24 cellular contexts compared by ENCODE assay signal in genomic region chr22:37169412-37169811, GRCh38. TPM values are rescaled to one million over a fixed set of nuclear protein-coding genes. Genes with fewer than 3 reads are reported as not detected.
DNase-seq lines count a peak whose midpoint lies in the region; ATAC-seq and TF ChIP-seq lines count a peak whose summit lies in the region.
"Had no signal": no experiment of that assay in that cellular context is flagged by ENCODE, and none has a peak within 500 bp of the region (broad histone marks: within the 10 kb centered on the region; RNA-seq: fewer than 3 reads in every experiment).

No MANE protein-coding gene starts in this region.

- H3K27ac ChIP-seq in CD8-positive, alpha-beta T cell (ENCODE audit: low read depth, low read length), result peak overlapping the region; percentile 24
- H3K27ac ChIP-seq: C4-2B, colonic mucosa had no signal

- POLR2A ChIA-PET in CD8-positive, alpha-beta T cell (lab: Charles Lee), result interaction anchor here (1.0 to 1.4 kb wide), 6 partner anchors 15 to 61 kb away, joined by 3 to 6 read pairs (median 4); partner anchors contain the start of gene IL2RB
- POLR2A ChIA-PET in naive thymus-derived CD8-positive, alpha-beta T cell (lab: Charles Lee), result interaction anchor here (2.6 kb wide), 1 partner anchor 17 kb away, joined by 9 read pairs; no protein-coding TSS in a partner anchor

- no peaks in the 10 kb centered on the region for H3K9me3 ChIP-seq in CD8-positive, alpha-beta T cell (ENCODE audit: low read length)
- H3K9me3 ChIP-seq: colonic mucosa, vagina had no signal

- no peak for TF ChIP-seq CTCF in CD8-positive, alpha-beta T cell (IDR thresholded peaks at IDR 0.05)

- no peaks in the 10 kb centered on the region for H3K36me3 Mint-ChIP-seq in activated T-cell treated with anti-CD3 and anti-CD28 coated beads, Interleukin-2, amount 50 U/mL, for 24 hours (ENCODE audit: low read depth)
- H3K36me3 Mint-ChIP-seq in activated T-cell treated with anti-CD3 and anti-CD28 coated beads, Interleukin-2, amount 50 U/mL, for 4 hours (ENCODE audit: insufficient read depth), result no peaks in the 10 kb centered on the region
- H3K36me3 Mint-ChIP-seq in CD8-positive, alpha-beta T cell, result peaks cover 10% of the 10 kb centered on the region
- H3K36me3 Mint-ChIP-seq in naive thymus-derived CD8-positive, alpha-beta T cell, result no peaks in the 10 kb centered on the region
- H3K36me3 Mint-ChIP-seq: brain had no signal

- CTCF ChIA-PET in CD8-positive, alpha-beta T cell (lab: Charles Lee), result interaction anchor here (0.7 to 1.5 kb wide), 5 partner anchors 18 to 93 kb away, joined by 3 to 7 read pairs (median 4); partner anchors contain the start of gene C1QTNF6

- H3K4me1 Mint-ChIP-seq in activated T-cell treated with anti-CD3 and anti-CD28 coated beads, Interleukin-2, amount 50 U/mL, for 24 hours (ENCODE audit: low read depth), result peaks cover 69% of the 10 kb centered on the region
- peaks cover 61% of the 10 kb centered on the region for H3K4me1 Mint-ChIP-seq in activated T-cell treated with anti-CD3 and anti-CD28 coated beads, Interleukin-2, amount 50 U/mL, for 4 hours (ENCODE audit: low read depth)
- peaks cover 75% of the 10 kb centered on the region for H3K4me1 Mint-ChIP-seq in CD8-positive, alpha-beta T cell (ENCODE audit: low read depth)
- H3K4me1 Mint-ChIP-seq in naive thymus-derived CD8-positive, alpha-beta T cell, result peaks cover 44 to 80% (median 71%) of the 10 kb centered on the region in 4 donors

- peak; percentile 30 for DNase-seq in activated T-cell treated with anti-CD3 and anti-CD28 coated beads, Interleukin-2, amount 50 U/mL, for 24 hours
- no peak for DNase-seq in activated T-cell treated with anti-CD3 and anti-CD28 coated beads, Interleukin-2, amount 50 U/mL, for 4 hours
- DNase-seq in CD8-positive, alpha-beta T cell, result no peak
- peak; percentile 47 for DNase-seq in activated CD8-positive, alpha-beta memory T cell treated with anti-CD3 and anti-CD28 coated beads, Interleukin-2, amount 50 U/mL, for 48 hours
- no peak for DNase-seq in naive thymus-derived CD8-positive, alpha-beta T cell
- no peak for DNase-seq in HuH-7.5 (ENCODE audit: low spot score)
- no peak for DNase-seq in Ammon's horn (ENCODE audit: low spot score)
- no peak for DNase-seq in pons (ENCODE audit: low spot score)
- DNase-seq: activated CD4-positive, alpha-beta T cell treated with anti-CD3 and anti-CD28 coated beads for 4 hours; colonic mucosa; midbrain; NCI-H1092; NCI-H2029; NCI-H345; NCI-H774 had no signal

- no peaks in the 10 kb centered on the region for H3K27me3 Mint-ChIP-seq in activated T-cell treated with anti-CD3 and anti-CD28 coated beads, Interleukin-2, amount 50 U/mL, for 24 hours
- H3K27me3 Mint-ChIP-seq in activated T-cell treated with anti-CD3 and anti-CD28 coated beads, Interleukin-2, amount 50 U/mL, for 4 hours (ENCODE audit: low read depth), result no peaks in the 10 kb centered on the region
- H3K27me3 Mint-ChIP-seq in CD8-positive, alpha-beta T cell (ENCODE audit: low read depth), result no peaks in the 10 kb centered on the region
- no peaks in the 10 kb centered on the region for H3K27me3 Mint-ChIP-seq in naive thymus-derived CD8-positive, alpha-beta T cell

- peak overlapping the region; percentile 15 for H3K27ac Mint-ChIP-seq in activated T-cell treated with anti-CD3 and anti-CD28 coated beads, Interleukin-2, amount 50 U/mL, for 24 hours
- H3K27ac Mint-ChIP-seq in CD8-positive, alpha-beta T cell, result peak overlapping the region; percentile 94
- peak overlapping the region; percentile 84 to 99 (median 94) for H3K27ac Mint-ChIP-seq in naive thymus-derived CD8-positive, alpha-beta T cell
- H3K27ac Mint-ChIP-seq: brain, endodermal cell had no signal

- no peaks in the 10 kb centered on the region for H3K27me3 ChIP-seq in CD8-positive, alpha-beta T cell (ENCODE audit: insufficient read depth, low read length)
- H3K27me3 ChIP-seq: colonic mucosa, vagina had no signal

- no peaks in the 10 kb centered on the region for H3K9me3 Mint-ChIP-seq in activated T-cell treated with anti-CD3 and anti-CD28 coated beads, Interleukin-2, amount 50 U/mL, for 24 hours
- no peaks in the 10 kb centered on the region for H3K9me3 Mint-ChIP-seq in activated T-cell treated with anti-CD3 and anti-CD28 coated beads, Interleukin-2, amount 50 U/mL, for 4 hours
- no peaks in the 10 kb centered on the region for H3K9me3 Mint-ChIP-seq in CD8-positive, alpha-beta T cell
- no peaks in the 10 kb centered on the region for H3K9me3 Mint-ChIP-seq in naive thymus-derived CD8-positive, alpha-beta T cell
- H3K9me3 Mint-ChIP-seq: endodermal cell had no signal

- peaks cover 63% of the 10 kb centered on the region for H3K4me1 ChIP-seq in CD8-positive, alpha-beta T cell (ENCODE audit: insufficient read depth, low read length)

- H3K4me3 ChIP-seq in CD8-positive, alpha-beta T cell (ENCODE audit: low read depth, low read length), result no peak overlapping the region
- H3K4me3 ChIP-seq: colonic mucosa, vagina had no signal

- H3K36me3 ChIP-seq in CD8-positive, alpha-beta T cell (ENCODE audit: insufficient read depth, low read length), result no peaks in the 10 kb centered on the region
- H3K36me3 ChIP-seq: colonic mucosa, vagina had no signal

- intact Hi-C loops in CD8-positive, alpha-beta T cell (cut with DNase I, micrococcal nuclease), result no loop called here

- ATAC-seq in activated T-cell treated with anti-CD3 and anti-CD28 coated beads, Interleukin-2, amount 50 U/mL, for 4 hours, result no peak
- no peak for ATAC-seq in CD8-positive, alpha-beta T cell
- no peak for ATAC-seq in naive thymus-derived CD8-positive, alpha-beta T cell
- ATAC-seq: left colon had no signal

- H3K4me3 Mint-ChIP-seq in activated T-cell treated with anti-CD3 and anti-CD28 coated beads, Interleukin-2, amount 50 U/mL, for 24 hours, result no peak overlapping the region
- H3K4me3 Mint-ChIP-seq in activated T-cell treated with anti-CD3 and anti-CD28 coated beads, Interleukin-2, amount 50 U/mL, for 4 hours, result no peak overlapping the region
- no peak overlapping the region for H3K4me3 Mint-ChIP-seq in CD8-positive, alpha-beta T cell
- peak overlapping the region in 9 of 10 donors; percentile 47 to 95 (median 75) for H3K4me3 Mint-ChIP-seq in naive thymus-derived CD8-positive, alpha-beta T cell
- H3K4me3 Mint-ChIP-seq: brain, endodermal cell had no signal

RNA-seq across cellular contexts. Expression of gene C1QTNF6, which starts 18.6 kb away (rescaled TPM):
- total RNA-seq in activated T-cell treated with anti-CD3 and anti-CD28 coated beads, Interleukin-2, amount 50 U/mL, for 4 hours, result 1 to 10 TPM in 2 of 3 donors, under 1 TPM in 1; 0.96 to 2.4 (median 1.2) TPM
- total RNA-seq in CD8-positive, alpha-beta T cell, result 10 to 100 TPM; 12.0 to 12.9 TPM
- 10 to 100 TPM; 24.6 to 25.7 TPM for total RNA-seq in naive thymus-derived CD8-positive, alpha-beta T cell
- 1 to 10 TPM in 2 of 3 donors, under 1 TPM in 1; 0.68 to 4.0 (median 1.7) TPM for polyA plus RNA-seq in naive thymus-derived CD8-positive, alpha-beta T cell

RNA-seq across cellular contexts. Expression of gene IL2RB, which starts 19.7 kb away (rescaled TPM):
- 100 to 1,000 TPM; 178 to 212 (median 206) TPM for total RNA-seq in activated T-cell treated with anti-CD3 and anti-CD28 coated beads, Interleukin-2, amount 50 U/mL, for 4 hours
- 100 to 1,000 TPM; 121 to 129 TPM for total RNA-seq in CD8-positive, alpha-beta T cell
- 10 to 100 TPM; 31.1 to 34.2 TPM for total RNA-seq in naive thymus-derived CD8-positive, alpha-beta T cell
- 100 to 1,000 TPM in 1 of 3 donors, 10 to 100 TPM in 2; 74.9 to 113 (median 81.1) TPM for polyA plus RNA-seq in naive thymus-derived CD8-positive, alpha-beta T cell
- total RNA-seq: G401 had no signal
- polyA plus RNA-seq: neural cell had no signal

RNA-seq across cellular contexts. Expression of gene SSTR3, which starts 42.9 kb away (rescaled TPM):
- 1 to 10 TPM; 1.7 to 2.3 (median 1.9) TPM for total RNA-seq in activated T-cell treated with anti-CD3 and anti-CD28 coated beads, Interleukin-2, amount 50 U/mL, for 4 hours
- total RNA-seq in CD8-positive, alpha-beta T cell, result 1 to 10 TPM; 2.6 to 3.1 TPM
- total RNA-seq in naive thymus-derived CD8-positive, alpha-beta T cell, result 10 to 100 TPM; 13.5 to 13.7 TPM
- 1 to 10 TPM; 2.9 to 7.3 (median 4.2) TPM for polyA plus RNA-seq in naive thymus-derived CD8-positive, alpha-beta T cell
- total RNA-seq: G401, vagina had no signal
- polyA plus RNA-seq: neural cell had no signal

RNA-seq across cellular contexts. Expression of gene TMPRSS6, which starts 59.9 kb away (rescaled TPM):
- 1 to 10 TPM in 1 of 3 donors, under 1 TPM in 2; 0.76 to 1.3 (median 0.89) TPM for total RNA-seq in activated T-cell treated with anti-CD3 and anti-CD28 coated beads, Interleukin-2, amount 50 U/mL, for 4 hours
- under 1 TPM; 0.27 to 0.58 TPM for total RNA-seq in CD8-positive, alpha-beta T cell
- under 1 TPM; 0.27 to 0.36 TPM for total RNA-seq in naive thymus-derived CD8-positive, alpha-beta T cell
- under 1 TPM; 0.05 to 0.09 (median 0.06) TPM for polyA plus RNA-seq in naive thymus-derived CD8-positive, alpha-beta T cell
- total RNA-seq: G401, H1, vagina had no signal
- polyA plus RNA-seq: AG04450, neural cell had no signal

Comparison
In these comparisons a context has a peak if more than half of its experiments do, and no peak if none do; other contexts are left out.
1. DNase-seq: peak in activated T-cell treated with anti-CD3 and anti-CD28 coated beads, Interleukin-2, amount 50 U/mL, for 24 hours (single experiment) and activated CD8-positive, alpha-beta memory T cell treated with anti-CD3 and anti-CD28 coated beads, Interleukin-2, amount 50 U/mL, for 48 hours (single experiment); none in activated T-cell treated with anti-CD3 and anti-CD28 coated beads, Interleukin-2, amount 50 U/mL, for 4 hours (single experiment), CD8-positive, alpha-beta T cell (0 of 7), naive thymus-derived CD8-positive, alpha-beta T cell (0 of 10), HuH-7.5 (single experiment), Ammon's horn (single experiment) and pons (single experiment).
2. H3K27ac Mint-ChIP-seq: peak in every context shown above with its lines; median percentile 94 in CD8-positive, alpha-beta T cell; 94 in naive thymus-derived CD8-positive, alpha-beta T cell; 15 in activated T-cell treated with anti-CD3 and anti-CD28 coated beads, Interleukin-2, amount 50 U/mL, for 24 hours.
3. H3K4me3 Mint-ChIP-seq: peak in naive thymus-derived CD8-positive, alpha-beta T cell (9 of 10); none in activated T-cell treated with anti-CD3 and anti-CD28 coated beads, Interleukin-2, amount 50 U/mL, for 24 hours (single experiment), activated T-cell treated with anti-CD3 and anti-CD28 coated beads, Interleukin-2, amount 50 U/mL, for 4 hours (single experiment) and CD8-positive, alpha-beta T cell (single experiment).